Comparison of ENCODE assay signal across 8 cellular contexts in the genomic region with DNA sequence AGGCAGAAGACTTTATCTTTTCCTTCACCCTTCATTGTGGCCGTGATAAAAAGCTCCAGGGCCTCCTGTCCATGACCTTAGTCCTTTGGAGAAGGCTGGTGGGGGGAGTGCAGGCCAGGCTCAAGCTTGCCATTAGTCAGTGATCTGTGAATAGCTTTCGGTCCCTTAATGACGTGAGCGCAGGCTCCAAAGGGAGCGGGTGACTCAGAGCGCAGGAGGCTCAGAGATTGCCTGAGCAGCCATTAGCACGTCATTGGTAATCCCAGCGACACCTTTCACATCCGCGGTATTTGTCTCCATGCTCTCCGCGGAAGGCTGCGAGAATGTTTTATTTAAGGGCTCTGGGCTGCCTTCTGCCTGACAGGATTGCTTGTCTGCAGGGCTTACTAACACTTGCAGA.
DNase-seq lines count a peak whose midpoint lies in the region; ATAC-seq, FAIRE-seq and TF ChIP-seq lines count a peak whose summit lies in the region.

No MANE protein-coding gene starts in this region.

- DNase-seq in HT1080 (ENCODE audit: low read depth) (peak; percentile 19), bronchial epithelial cell (ENCODE audit: low read depth) (peak; percentile 92), iPS-NIHi7 (ENCODE audit: extremely low spot score) (peak; percentile 86), smooth muscle cell (lab: John Stamatoyannopoulos, UW; ENCODE audit: unreplicated experiment) (peak; percentile 45), DMS53 (lab: John Stamatoyannopoulos, UW) (no peak), NCI-H2227 (lab: John Stamatoyannopoulos, UW; ENCODE audit: unreplicated experiment) (no peak)
- no peak for DNase-seq in stimulated activated naive CD4-positive, alpha-beta T cell (lab: John Stamatoyannopoulos, UW)
- DNase-seq in activated T-cell treated with anti-CD3 and anti-CD28 coated beads, Interleukin-2, amount 50 U/mL, for 72 hours: no peak

- H3K27me3 ChIP-seq in bronchial epithelial cell (ENCODE audit: control insufficient read depth, insufficient read depth, low read length): no peaks in the 10 kb centered on the region
- no peaks in the 10 kb centered on the region for H3K27me3 ChIP-seq in smooth muscle cell (ENCODE audit: low read depth)

- WGBS in smooth muscle cell (ENCODE audit: low lambda C conversion rate): 0% methylated on average over 13 of the region's 13 CpGs

- ATAC-seq in activated T-cell treated with anti-CD3 and anti-CD28 coated beads, Interleukin-2, amount 50 U/mL, for 72 hours (replicated peaks in 1 of 2): no peak

- no peak overlapping the region for H2AFZ ChIP-seq in smooth muscle cell (ENCODE audit: low read depth)

- FAIRE-seq in bronchial epithelial cell (lab: Jason Lieb, UNC): peak; percentile 75

- H3K4me3 ChIP-seq in bronchial epithelial cell (ENCODE audit: low read depth, low read length) (peak overlapping the region; percentile 2), smooth muscle cell (peak overlapping the region; percentile 26)

- no peaks in the 10 kb centered on the region for H3K4me1 Mint-ChIP-seq in activated T-cell treated with anti-CD3 and anti-CD28 coated beads, Interleukin-2, amount 50 U/mL, for 72 hours (ENCODE audit: low read depth)

- H3K9me3 Mint-ChIP-seq in activated T-cell treated with anti-CD3 and anti-CD28 coated beads, Interleukin-2, amount 50 U/mL, for 72 hours: peaks cover 0 to 5% of the 10 kb centered on the region in 2 donors

- no peaks in the 10 kb centered on the region for H3K9me3 ChIP-seq in smooth muscle cell (replicated peaks; ENCODE audit: low read depth)

- peak overlapping the region; percentile 37 for H3K9ac ChIP-seq in smooth muscle cell (ENCODE audit: low read depth)

- no peak overlapping the region for H3K4me3 Mint-ChIP-seq in activated T-cell treated with anti-CD3 and anti-CD28 coated beads, Interleukin-2, amount 50 U/mL, for 72 hours

- peaks cover 8% of the 10 kb centered on the region for H3K4me1 ChIP-seq in smooth muscle cell (ENCODE audit: low read depth)

- H4K20me1 ChIP-seq in smooth muscle cell (ENCODE audit: low read depth): no peaks in the 10 kb centered on the region

- H3K36me3 ChIP-seq in bronchial epithelial cell (ENCODE audit: control insufficient read depth, insufficient read depth, low read length) (no peaks in the 10 kb centered on the region), smooth muscle cell (ENCODE audit: low read depth) (no peaks in the 10 kb centered on the region)

- H3K27ac Mint-ChIP-seq in activated T-cell treated with anti-CD3 and anti-CD28 coated beads, Interleukin-2, amount 50 U/mL, for 72 hours: no peak overlapping the region

- no peaks in the 10 kb centered on the region for H3K36me3 Mint-ChIP-seq in activated T-cell treated with anti-CD3 and anti-CD28 coated beads, Interleukin-2, amount 50 U/mL, for 72 hours (ENCODE audit: insufficient read depth in 2 of 2)

- H3K4me2 ChIP-seq in smooth muscle cell: peak overlapping the region; percentile 68

- H3K27ac ChIP-seq in smooth muscle cell (ENCODE audit: low read depth): peak overlapping the region; percentile 79

- no peaks in the 10 kb centered on the region for H3K79me2 ChIP-seq in smooth muscle cell (ENCODE audit: low read depth)

- no peaks in the 10 kb centered on the region for H3K27me3 Mint-ChIP-seq in activated T-cell treated with anti-CD3 and anti-CD28 coated beads, Interleukin-2, amount 50 U/mL, for 72 hours (ENCODE audit: low read depth)

- no peaks in the 10 kb centered on the region for H3F3A ChIP-seq in smooth muscle cell (ENCODE audit: low read depth)

- TF ChIP-seq CTCF in bronchial epithelial cell (IDR thresholded peaks at IDR 0.05; ENCODE audit: insufficient read depth, low read length, severe bottlenecking) (no peak), smooth muscle cell (IDR thresholded peaks at IDR 0.05; ENCODE audit: borderline replicate concordance, insufficient read depth, poor library complexity, severe bottlenecking) (no peak)

Comparison
In these comparisons a context has a peak if more than half of its experiments do, and no peak if none do; other contexts are left out.
1. DNase-seq: peak in HT1080 (single experiment), bronchial epithelial cell (single experiment), iPS-NIHi7 (single experiment) and smooth muscle cell (single experiment); none in stimulated activated naive CD4-positive, alpha-beta T cell (0 of 6), DMS53 (single experiment), NCI-H2227 (single experiment) and activated T-cell treated with anti-CD3 and anti-CD28 coated beads, Interleukin-2, amount 50 U/mL, for 72 hours (0 of 2).